8 cellular contexts compared by ENCODE assay signal in the genomic region with DNA sequence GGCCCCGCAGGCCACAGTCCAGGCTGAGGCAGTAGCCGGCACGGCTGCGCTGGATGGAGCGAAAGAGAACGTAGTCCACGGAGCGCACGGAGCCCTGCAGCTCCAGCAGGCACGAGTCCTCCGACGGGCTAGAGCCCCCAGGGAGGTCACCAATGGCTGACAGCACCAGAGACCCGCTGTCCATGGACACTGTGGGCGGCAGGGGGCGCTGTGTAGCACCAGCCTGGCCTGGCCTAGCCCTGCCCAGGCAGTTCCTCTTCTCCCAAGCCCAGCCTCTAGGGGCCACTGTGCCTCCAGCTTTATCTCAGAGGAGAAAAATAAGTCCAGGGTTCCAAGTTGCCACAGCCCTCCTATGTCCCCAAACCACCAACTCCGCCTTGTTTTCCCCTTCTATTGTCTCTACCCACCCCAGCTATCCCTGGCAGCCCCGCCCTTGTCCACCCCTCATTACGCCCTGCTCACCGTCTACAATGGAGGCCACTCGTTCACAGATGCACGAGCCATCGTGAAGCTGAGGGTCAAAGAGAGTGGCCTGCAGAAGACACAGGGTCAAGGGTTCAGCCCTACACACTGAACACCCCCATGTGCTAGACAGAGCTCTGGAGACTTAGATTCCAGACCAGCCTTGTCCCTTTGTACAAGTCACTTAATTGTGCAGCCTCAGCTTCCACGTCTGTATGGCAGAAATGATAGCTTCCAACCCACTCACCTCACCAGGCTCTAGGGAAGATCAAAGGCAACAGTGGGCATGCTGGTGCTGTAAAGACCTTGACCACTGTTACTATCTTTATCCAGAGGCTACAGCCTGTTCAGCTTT. TPM values are rescaled to one million over a fixed set of nuclear protein-coding genes. Genes with fewer than 3 reads are reported as not detected.
DNase-seq lines count a peak whose midpoint lies in the region; ATAC-seq, FAIRE-seq and TF ChIP-seq lines count a peak whose summit lies in the region.

No MANE protein-coding gene starts in this region.

- H3K27me3 ChIP-seq in body of pancreas (no peaks in the 10 kb centered on the region), iPS-15b (ENCODE audit: control insufficient read depth, insufficient read depth, low read length) (peaks cover 10% of the 10 kb centered on the region), skeletal muscle tissue (ENCODE audit: control insufficient read depth in 3 of 3, insufficient read depth in 3 of 3, low read length in 3 of 3) (no peaks in the 10 kb centered on the region)

- no peak for TF ChIP-seq POLR2A in body of pancreas (IDR thresholded peaks at IDR 0.05)

- H3K9ac ChIP-seq in iPS-15b (ENCODE audit: low read depth, low read length) (peak overlapping the region; percentile 26), skeletal muscle tissue (ENCODE audit: low read depth in 1 of 3, low read length in 3 of 3) (peak overlapping the region; percentile 63 to 73 (median 64))

- H3K4me1 ChIP-seq in body of pancreas (peaks cover 29% of the 10 kb centered on the region), iPS-15b (ENCODE audit: control insufficient read depth, insufficient read depth, low read length) (no peaks in the 10 kb centered on the region), skeletal muscle tissue (ENCODE audit: control insufficient read depth in 3 of 3, insufficient read depth in 3 of 3, low read length in 3 of 3) (peaks cover 18 to 30% (median 25%) of the 10 kb centered on the region in 3 donors)

- TF ChIP-seq CTCF in body of pancreas (IDR thresholded peaks at IDR 0.05) = peak; percentile 99 to 100 (median 100)

- intact Hi-C loops in body of pancreas (cut with DNase I) = loop anchor here (5.0 to 10.0 kb wide), 2 partner anchors 71 to 344 kb away; a partner anchor contains a TSS

- no peaks in the 10 kb centered on the region for H3K36me3 ChIP-seq in body of pancreas (replicated peaks in 1 of 2; ENCODE audit: insufficient read depth in 1 of 2, low read depth in 2 of 2)
- H3K36me3 ChIP-seq in iPS-15b (ENCODE audit: control insufficient read depth, insufficient read depth, low read length) = peaks cover 11% of the 10 kb centered on the region
- H3K36me3 ChIP-seq in skeletal muscle tissue (ENCODE audit: control insufficient read depth in 3 of 3, insufficient read depth in 3 of 3, low read length in 3 of 3) = peaks cover 5 to 20% (median 11%) of the 10 kb centered on the region in 3 donors

- H3K27ac ChIP-seq in body of pancreas = peak overlapping the region in 2 of 4 donors; percentile 30 to 43
- H3K27ac ChIP-seq in skeletal muscle tissue (ENCODE audit: low read depth, low read length) = no peak overlapping the region

- 15 to 20% methylated on average over 10 to 22 of the region's 23 CpGs for WGBS in body of pancreas, 2 donors

- peak; percentile 81 for FAIRE-seq in TTC549 (lab: Jason Lieb, UNC)

- ATAC-seq in GM18517 (IDR thresholded peaks at IDR 0.05; ENCODE audit: unreplicated experiment) = peak; percentile 75
- ATAC-seq in HG03045 (IDR thresholded peaks at IDR 0.05; ENCODE audit: unreplicated experiment) = peak; percentile 82
- peak; percentile 88 for ATAC-seq in body of pancreas

- DNase-seq in 8988T = peak; percentile 98
- peak; percentile 90 for DNase-seq in NCI-H2107 treated with DMSO at 0.1 percent for 48 hours (lab: John Stamatoyannopoulos, UW; ENCODE audit: unreplicated experiment)
- peak; percentile 94 to 95 (median 94) for DNase-seq in body of pancreas

- no peak overlapping the region for H3K4me3 ChIP-seq in body of pancreas
- peak overlapping the region; percentile 71 for H3K4me3 ChIP-seq in iPS-15b (ENCODE audit: low read depth, low read length)
- H3K4me3 ChIP-seq in skeletal muscle tissue (ENCODE audit: low read length in 3 of 3) = peak overlapping the region in 1 of 3 donors; percentile 65

- no peaks in the 10 kb centered on the region for H3K9me3 ChIP-seq in body of pancreas
- H3K9me3 ChIP-seq in iPS-15b (ENCODE audit: control insufficient read depth, insufficient read depth, low read length) = no peaks in the 10 kb centered on the region
- no peaks in the 10 kb centered on the region for H3K9me3 ChIP-seq in skeletal muscle tissue (ENCODE audit: control insufficient read depth in 3 of 3, low read length in 3 of 3)

RNA-seq across cellular contexts. Expression of a gene that starts 4.4 kb away (rescaled TPM):
- total RNA-seq in body of pancreas (10 to 100 TPM in 1 of 2 donors, 1 to 10 TPM in 1; 6.2 to 12.2 TPM), skeletal muscle tissue (2.1 TPM)

RNA-seq across cellular contexts. Expression of a gene that starts 11.3 kb away (rescaled TPM):
- total RNA-seq in body of pancreas = 10 to 100 TPM; 36.8 to 38.9 TPM
- total RNA-seq in skeletal muscle tissue = 16.2 TPM

RNA-seq across cellular contexts. Expression of a gene that starts 22.5 kb away (rescaled TPM):
- total RNA-seq in body of pancreas = 10 to 100 TPM; 36.6 to 40.7 TPM
- 23.5 TPM for total RNA-seq in skeletal muscle tissue

RNA-seq across cellular contexts. Expression of a gene that starts 26.4 kb away (rescaled TPM):
- total RNA-seq in body of pancreas = 1 to 10 TPM; 1.3 to 2.9 TPM
- total RNA-seq in skeletal muscle tissue = 1.0 TPM

RNA-seq across cellular contexts. Expression of a gene that starts 42.3 kb away (rescaled TPM):
- 10 to 100 TPM in 1 of 2 donors, 1 to 10 TPM in 1; 5.9 to 16.3 TPM for total RNA-seq in body of pancreas
- 16.2 TPM for total RNA-seq in skeletal muscle tissue
